1 cellular context compared by ENCODE assay signal in genomic region chr15:56972426-56972825, GRCh38.
A peak's percentile ranks its signal among the peaks of the same experiment; 100 is the strongest.
TF ChIP-seq lines count a peak whose summit lies in the region.

No MANE protein-coding gene starts in this region.

TF ChIP-seq in K562, 482 proteins besides CTCF, POLR2A, EP300 and RAD21 (continued from another document and continues in another):
- TF ChIP-seq GTF3C2 (IDR thresholded peaks at IDR 0.05; ENCODE audit: borderline replicate concordance, extremely low read depth, insufficient read length) (no peak), SMARCA4 (IDR thresholded peaks at IDR 0.05) (peak; percentile 74; the same call in 1 of the 2 replicates), NUFIP1 (IDR thresholded peaks at IDR 0.05; ENCODE audit: partially characterized antibody) (no peak), ZNF253 (CRISPR knock-in tag; conservative IDR thresholded peaks at IDR 0.05) (no peak), ATF6 (CRISPR knock-in tag; IDR thresholded peaks at IDR 0.05) (no peak), TEAD4 (IDR thresholded peaks at IDR 0.05; ENCODE audit: low read length) (peak; percentile 67), TEAD4 (CRISPR knock-in tag; IDR thresholded peaks at IDR 0.05; ENCODE audit: borderline replicate concordance) (no peak), ZKSCAN1 (IDR thresholded peaks at IDR 0.05; ENCODE audit: low read depth, low read length) (no peak), UBTF (IDR thresholded peaks at IDR 0.05; ENCODE audit: borderline replicate concordance in 1 of 2, low read depth in 2 of 2, low read length in 2 of 2) (no peak), POLR2AphosphoS2 (IDR thresholded peaks at IDR 0.05; ENCODE audit: low read length) (no peak), PBX2 (CRISPR knock-in tag; IDR thresholded peaks at IDR 0.05; ENCODE audit: low read depth) (no peak), PBX2 (tag; conservative IDR thresholded peaks at IDR 0.05; ENCODE audit: low read depth) (0 out of 2 replicates have a peak, but pooled peaks have one; percentile 8), U2AF1 (optimal IDR thresholded peaks at IDR 0.05; ENCODE audit: low read depth, low read length) (no peak), BCLAF1 (IDR thresholded peaks at IDR 0.05; ENCODE audit: borderline replicate concordance in 1 of 2, control insufficient read depth in 1 of 2, low read depth in 2 of 2, low read length in 1 of 2) (no peak), ZC3H11A (IDR thresholded peaks at IDR 0.05; ENCODE audit: low read depth, low read length) (no peak), SRSF3 (IDR thresholded peaks at IDR 0.05; ENCODE audit: insufficient read depth, low read length) (no peak), TCF3 (CRISPR knock-in tag; IDR thresholded peaks at IDR 0.05) (0 out of 2 replicates have a peak, but pooled peaks have one; percentile 6), MYNN (IDR thresholded peaks at IDR 0.05) (no peak), MYNN (CRISPR knock-in tag; IDR thresholded peaks at IDR 0.05) (no peak), TFAP4 (CRISPR knock-in tag; IDR thresholded peaks at IDR 0.05; ENCODE audit: borderline replicate concordance) (no peak), TEAD2 (tag; IDR thresholded peaks at IDR 0.05) (no peak), HIVEP1 (CRISPR knock-in tag; IDR thresholded peaks at IDR 0.05) (no peak), ZNF280A (IDR thresholded peaks at IDR 0.05; ENCODE audit: low read depth, partially characterized antibody) (no peak), CBFA2T2 (conservative IDR thresholded peaks at IDR 0.05) (no peak), ZBTB11 (CRISPR knock-in tag; IDR thresholded peaks at IDR 0.05) (no peak), POLR2AphosphoS5 (IDR thresholded peaks at IDR 0.05; ENCODE audit: control insufficient read depth, insufficient read depth, low read depth, low read length) (no peak), CBFA2T3 (IDR thresholded peaks at IDR 0.05) (peak; percentile 72), MXI1 (IDR thresholded peaks at IDR 0.05; ENCODE audit: low read depth, low read length) (no peak), ZSCAN32 (CRISPR knock-in tag; IDR thresholded peaks at IDR 0.05) (no peak), FUS (optimal IDR thresholded peaks at IDR 0.05; ENCODE audit: low read depth, low read length) (no peak), ZNF76 (CRISPR knock-in tag; IDR thresholded peaks at IDR 0.05; ENCODE audit: borderline replicate concordance) (no peak), ZNF695 (CRISPR knock-in tag; IDR thresholded peaks at IDR 0.05) (no peak), NBN (IDR thresholded peaks at IDR 0.05; ENCODE audit: low read depth) (no peak), PHTF2 (CRISPR knock-in tag; IDR thresholded peaks at IDR 0.05) (no peak), CREB3 (tag; conservative IDR thresholded peaks at IDR 0.05; ENCODE audit: low read depth) (no peak), ZNF232 (CRISPR knock-in tag; IDR thresholded peaks at IDR 0.05) (no peak), ZBTB9 (CRISPR knock-in tag; IDR thresholded peaks at IDR 0.05) (no peak), FOXK2 (conservative IDR thresholded peaks at IDR 0.05 in 1 of 2, IDR thresholded peaks at IDR 0.05 in 1 of 2; ENCODE audit: low read depth in 2 of 2) (no peak), ZNF699 (CRISPR knock-in tag; IDR thresholded peaks at IDR 0.05; ENCODE audit: insufficient replicate concordance) (no peak)
